1 cellular context compared by ENCODE assay signal in genomic region chr2:62661263-62661635, GRCh38.
TF ChIP-seq lines count a peak whose summit lies in the region.

No MANE protein-coding gene starts in this region.

TF ChIP-seq in IMR-90, 13 proteins besides CTCF, POLR2A, EP300 and RAD21:
- no peak for TF ChIP-seq RCOR1 (IDR thresholded peaks at IDR 0.05; ENCODE audit: insufficient replicate concordance, low read length)
- no peak for TF ChIP-seq ELK1 (IDR thresholded peaks at IDR 0.05; ENCODE audit: borderline replicate concordance, low read depth, low read length)
- TF ChIP-seq NFE2L2 (IDR thresholded peaks at IDR 0.05; ENCODE audit: low read depth, low read length) = no peak
- no peak for TF ChIP-seq USF2 (IDR thresholded peaks at IDR 0.05; ENCODE audit: low read depth, low read length)
- no peak for TF ChIP-seq MAZ (IDR thresholded peaks at IDR 0.05; ENCODE audit: borderline replicate concordance, low read depth, low read length)
- no peak for TF ChIP-seq CHD1 (IDR thresholded peaks at IDR 0.05; ENCODE audit: low read depth, low read length)
- no peak for TF ChIP-seq MAFK (IDR thresholded peaks at IDR 0.05; ENCODE audit: low read depth, low read length)
- TF ChIP-seq MXI1 (IDR thresholded peaks at IDR 0.05; ENCODE audit: borderline replicate concordance, low read depth, low read length) = no peak
- no peak for TF ChIP-seq FOS (IDR thresholded peaks at IDR 0.05; ENCODE audit: low read depth, low read length)
- no peak for TF ChIP-seq SMC3 (IDR thresholded peaks at IDR 0.05; ENCODE audit: low read depth, low read length)
- TF ChIP-seq RFX5 (IDR thresholded peaks at IDR 0.05; ENCODE audit: low read depth, low read length) = no peak
